Comparison of ENCODE assay signal across 14 cellular contexts in genomic region chr15:57003418-57003817, GRCh38.
DNase-seq lines count a peak whose midpoint lies in the region; TF ChIP-seq lines count a peak whose summit lies in the region.
"Had no signal": no experiment of that assay in that cellular context is flagged by ENCODE, and none has a peak within 500 bp of the region (broad histone marks: within the 10 kb centered on the region; RNA-seq: fewer than 3 reads in every experiment).

No MANE protein-coding gene starts in this region.

- H3K9me3 Mint-ChIP-seq in H9: no peaks in the 10 kb centered on the region
- H3K9me3 Mint-ChIP-seq: activated naive CD4-positive, alpha-beta T cell treated with anti-CD3 and anti-CD28 coated beads, Interleukin-2, amount 50 U/mL, for 24 hours had no signal

- no peaks in the 10 kb centered on the region for H3K79me1 ChIP-seq in H9 (ENCODE audit: insufficient read depth, low read depth, low read length, poor library complexity, severe bottlenecking)

- H3K27me3 Mint-ChIP-seq in H9 (ENCODE audit: low read depth): no peaks in the 10 kb centered on the region
- H3K27me3 Mint-ChIP-seq: activated naive CD4-positive, alpha-beta T cell treated with anti-CD3 and anti-CD28 coated beads, Interleukin-2, amount 50 U/mL, for 24 hours; B cell had no signal

- peak overlapping the region in 1 of 3 experiments; percentile 51; a peak in 1 of 7 replicates for H3K27ac Mint-ChIP-seq in H9
- H3K27ac Mint-ChIP-seq: activated naive CD4-positive, alpha-beta T cell treated with anti-CD3 and anti-CD28 coated beads, Interleukin-2, amount 50 U/mL, for 24 hours; B cell had no signal

- peaks cover 15 to 18% of the 10 kb centered on the region in 2 experiments for H3K4me1 Mint-ChIP-seq in H9

- no peak overlapping the region for H3T11ph ChIP-seq in H9 (ENCODE audit: low read length)

- DNase-seq in AG04449 (ENCODE audit: low read depth, low spot score) (peak; percentile 52), H9 (no peak), astrocyte of the spinal cord (ENCODE audit: low read depth, low spot score) (peak; percentile 81), fibroblast of villous mesenchyme (ENCODE audit: low read depth) (peak; percentile 82), G401 (ENCODE audit: low spot score) (no peak), mesenteric fat pad (ENCODE audit: low spot score) (no peak), BE2C (no peak), HAP-1 (ENCODE audit: low spot score in 2 of 2) (no peak)
- DNase-seq: mucosa of descending colon, NCI-H1092 treated with DMSO at 0.1 percent for 48 hours had no signal

- H3K4ac ChIP-seq in H9 (ENCODE audit: low read depth, low read length): no peak overlapping the region

- CTCF ChIA-PET in AG04449 (lab: Yijun Ruan, JAX): interaction anchor here (1.7 kb wide), 1 partner anchor 512 kb away, joined by 5 read pairs; no protein-coding TSS in a partner anchor

- WGBS in H9 (ENCODE audit: extremely low coverage, insufficient read length, low lambda C conversion rate): no CpG with 5 or more reads among the region's 4 CpGs

- no peak overlapping the region for H2AK5ac ChIP-seq in H9 (ENCODE audit: insufficient read length, low read length)

- H3K4me1 ChIP-seq in H9 (ENCODE audit: insufficient read depth, low read length) (no peaks in the 10 kb centered on the region), BE2C (no peaks in the 10 kb centered on the region; the same call in 1 of the 2 replicates), HAP-1 (peaks cover 11% of the 10 kb centered on the region)
- H3K4me1 ChIP-seq: gastroesophageal sphincter, parathyroid adenoma had no signal

- POLR2A ChIA-PET in AG04449 (lab: Yijun Ruan, JAX): no interaction called here

- peaks cover 4% of the 10 kb centered on the region; the same call in 1 of the 2 replicates for H3K79me2 ChIP-seq in H9 (ENCODE audit: insufficient read depth, low read length)

- H3K56ac ChIP-seq in H9 (ENCODE audit: insufficient read length, low read depth, low read length): no peak overlapping the region

- H3K18ac ChIP-seq in H9 (ENCODE audit: insufficient read length, low read depth, low read length): no peak overlapping the region

- H4K20me1 ChIP-seq in H9 (ENCODE audit: control insufficient read depth, insufficient read depth, insufficient read length): no peaks in the 10 kb centered on the region

- no peak overlapping the region for H4K91ac ChIP-seq in H9 (ENCODE audit: insufficient read length, low read depth, low read length)

- no peak overlapping the region for H2BK12ac ChIP-seq in H9 (ENCODE audit: insufficient read length, low read depth, low read length)

- H3K14ac ChIP-seq in H9 (ENCODE audit: insufficient read depth, low read length): no peak overlapping the region

- H3K27me3 ChIP-seq in H9 (ENCODE audit: insufficient read depth, low read length) (no peaks in the 10 kb centered on the region), BE2C (no peaks in the 10 kb centered on the region), HAP-1 (ENCODE audit: low read depth) (no peaks in the 10 kb centered on the region)
- H3K27me3 ChIP-seq: gastroesophageal sphincter had no signal

- H3K4me2 ChIP-seq in H9 (ENCODE audit: insufficient read depth, insufficient read length, low read length): no peak overlapping the region

- H3K9ac ChIP-seq in H9 (ENCODE audit: extremely low read depth, insufficient read length, low read length): no peak overlapping the region
- H3K9ac ChIP-seq: parathyroid adenoma had no signal

- peaks cover 0 to 8% (median 2%) of the 10 kb centered on the region in 3 experiments; a peak in 5 of 7 replicates for H3K36me3 Mint-ChIP-seq in H9 (ENCODE audit: insufficient read depth in 1 of 3, low read depth in 3 of 3)

- no peak overlapping the region for H2BK5ac ChIP-seq in H9 (ENCODE audit: insufficient read length, low read length)

- no peak overlapping the region for H3K4me3 Mint-ChIP-seq in H9
- H3K4me3 Mint-ChIP-seq: activated naive CD4-positive, alpha-beta T cell treated with anti-CD3 and anti-CD28 coated beads, Interleukin-2, amount 50 U/mL, for 24 hours; B cell had no signal

- H2BK20ac ChIP-seq in H9 (ENCODE audit: low read depth, low read length, poor library complexity, severe bottlenecking): no peak overlapping the region

- H3K4me3 ChIP-seq in AG04449 (ENCODE audit: low read depth, low read length): no peak overlapping the region
- H3K4me3 ChIP-seq in astrocyte of the spinal cord (ENCODE audit: low read depth, low read length): no peak overlapping the region
- no peak overlapping the region for H3K4me3 ChIP-seq in fibroblast of villous mesenchyme (ENCODE audit: low read depth, low read length)
- no peak overlapping the region for H3K4me3 ChIP-seq in BE2C (ENCODE audit: low read depth, low read length)
- no peak overlapping the region for H3K4me3 ChIP-seq in HAP-1
- H3K4me3 ChIP-seq: gastroesophageal sphincter, mucosa of descending colon had no signal

- H3K23ac ChIP-seq in H9 (ENCODE audit: insufficient read length, low read depth, low read length): no peak overlapping the region

- H3K27ac ChIP-seq in H9 (ENCODE audit: insufficient read length, low read depth, low read length): peak overlapping the region; percentile 49
- H3K27ac ChIP-seq: gastroesophageal sphincter, parathyroid adenoma had no signal

- no peaks in the 10 kb centered on the region for H3K23me2 ChIP-seq in H9 (ENCODE audit: insufficient read length, low read depth, low read length, poor library complexity, severe bottlenecking)

- H2BK15ac ChIP-seq in H9 (ENCODE audit: low read depth, low read length): no peak overlapping the region

- H3K9me3 ChIP-seq in H9 (ENCODE audit: control insufficient read depth, low read depth, low read length) (no peaks in the 10 kb centered on the region), BE2C (no peaks in the 10 kb centered on the region; the same call in 1 of the 2 replicates), HAP-1 (no peaks in the 10 kb centered on the region)
- H3K9me3 ChIP-seq: gastroesophageal sphincter, mucosa of descending colon had no signal

- no peak overlapping the region for H2BK120ac ChIP-seq in H9 (ENCODE audit: low read depth, low read length, poor library complexity, severe bottlenecking)

- in situ Hi-C loops in astrocyte of the spinal cord (cut with HindIII; ENCODE audit: low sequenced_read_pairs): no loop called here
- in situ Hi-C loops in G401 (cut with HindIII; ENCODE audit: low sequenced_read_pairs): no loop called here
- in situ Hi-C loops in HAP-1 (cut with MboI; ENCODE audit: low sequenced_read_pairs): no loop called here

- TF ChIP-seq CTCF in AG04449 (IDR thresholded peaks at IDR 0.05; ENCODE audit: insufficient read depth, low read length, missing control alignments) (no peak), H9 (conservative IDR thresholded peaks at IDR 0.05) (no peak), astrocyte of the spinal cord (IDR thresholded peaks at IDR 0.05; ENCODE audit: low read depth, low read length) (no peak), fibroblast of villous mesenchyme (IDR thresholded peaks at IDR 0.05; ENCODE audit: insufficient read depth, low read depth, low read length) (no peak), BE2C (IDR thresholded peaks at IDR 0.05; ENCODE audit: low read depth, low read length) (no peak)

- no peak overlapping the region for H4K5ac ChIP-seq in H9 (ENCODE audit: insufficient read length, low read depth, low read length)

- H2AFZ ChIP-seq in H9 (ENCODE audit: low read length): no peak overlapping the region
- H2AFZ ChIP-seq: parathyroid adenoma had no signal

- H3K36me3 ChIP-seq in BE2C: no peaks in the 10 kb centered on the region; the same call in 1 of the 2 replicates
- H3K36me3 ChIP-seq in HAP-1 (replicated peaks): no peaks in the 10 kb centered on the region; the same call in 1 of the 2 replicates
- H3K36me3 ChIP-seq: gastroesophageal sphincter had no signal

- no peak overlapping the region for H4K8ac ChIP-seq in H9 (replicated peaks; ENCODE audit: insufficient read length, low read depth, low read length)

Comparison
In these comparisons a context has a peak if more than half of its experiments do, and no peak if none do; other contexts are left out.
1. DNase-seq: peak in AG04449 (single experiment), astrocyte of the spinal cord (single experiment) and fibroblast of villous mesenchyme (single experiment); none in H9 (single experiment), G401 (single experiment), mesenteric fat pad (single experiment), BE2C (single experiment) and HAP-1 (0 of 2).